ENCODE assay signal across 8 cellular contexts in the genomic region with DNA sequence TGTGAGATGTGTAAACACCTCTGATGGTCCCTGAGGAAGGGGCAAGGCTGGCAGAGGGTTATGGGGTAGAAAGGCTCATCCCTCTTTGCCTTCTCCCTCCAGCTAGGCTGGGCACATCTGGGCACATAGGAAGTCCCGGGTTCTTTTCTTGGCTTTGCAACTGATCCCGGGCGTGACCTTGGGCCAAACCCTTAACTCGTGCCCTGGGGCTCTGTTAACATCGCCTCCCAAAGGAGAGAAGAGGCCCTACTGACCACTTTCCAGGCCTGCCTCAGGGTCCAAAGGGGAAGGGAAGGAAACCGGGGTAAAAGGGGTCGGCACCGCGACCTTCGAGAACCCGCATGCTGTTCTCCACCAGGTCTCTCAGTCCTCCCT. TPM values are rescaled to one million over a fixed set of nuclear protein-coding genes. Genes with fewer than 3 reads are reported as not detected.
A peak's percentile ranks its signal among the peaks of the same experiment; 100 is the strongest.
DNase-seq lines count a peak whose midpoint lies in the region; ATAC-seq and TF ChIP-seq lines count a peak whose summit lies in the region.

No MANE protein-coding gene starts in this region.

- H3K36me3 ChIP-seq in body of pancreas (replicated peaks in 1 of 2; ENCODE audit: insufficient read depth in 1 of 2, low read depth in 2 of 2), result no peaks in the 10 kb centered on the region

- H3K9me3 Mint-ChIP-seq in activated T-cell treated with anti-CD3 and anti-CD28 coated beads, Interleukin-2, amount 50 U/mL, for 4 hours, result no peaks in the 10 kb centered on the region
- H3K9me3 Mint-ChIP-seq in memory B cell (no peaks in the 10 kb centered on the region), type B pancreatic cell (no peaks in the 10 kb centered on the region)

- no peaks in the 10 kb centered on the region for H3K9me3 ChIP-seq in body of pancreas

- peaks cover 38% of the 10 kb centered on the region for H3K4me1 Mint-ChIP-seq in activated T-cell treated with anti-CD3 and anti-CD28 coated beads, Interleukin-2, amount 50 U/mL, for 4 hours (ENCODE audit: low read depth)
- H3K4me1 Mint-ChIP-seq in memory B cell (peaks cover 21% of the 10 kb centered on the region), type B pancreatic cell (ENCODE audit: unreplicated experiment) (peaks cover 14% of the 10 kb centered on the region)

- H3K27me3 Mint-ChIP-seq in activated T-cell treated with anti-CD3 and anti-CD28 coated beads, Interleukin-2, amount 50 U/mL, for 4 hours (ENCODE audit: low read depth), result no peaks in the 10 kb centered on the region
- H3K27me3 Mint-ChIP-seq in memory B cell (no peaks in the 10 kb centered on the region), type B pancreatic cell (peaks cover 21% of the 10 kb centered on the region)

- no peak for TF ChIP-seq CTCF in body of pancreas (IDR thresholded peaks at IDR 0.05)
- TF ChIP-seq CTCF in type B pancreatic cell (conservative IDR thresholded peaks at IDR 0.05), result no peak

- peaks cover 3% of the 10 kb centered on the region for H3K36me3 Mint-ChIP-seq in activated T-cell treated with anti-CD3 and anti-CD28 coated beads, Interleukin-2, amount 50 U/mL, for 4 hours (ENCODE audit: insufficient read depth)
- no peaks in the 10 kb centered on the region for H3K36me3 Mint-ChIP-seq in memory B cell
- H3K36me3 Mint-ChIP-seq in type B pancreatic cell, result no peaks in the 10 kb centered on the region

- TF ChIP-seq POLR2A in body of pancreas (IDR thresholded peaks at IDR 0.05), result no peak

- no peak for ATAC-seq in activated T-cell treated with anti-CD3 and anti-CD28 coated beads, Interleukin-2, amount 50 U/mL, for 4 hours
- no peak for ATAC-seq in body of pancreas
- ATAC-seq in memory B cell (ENCODE audit: low read depth), result no peak
- ATAC-seq in GM19023 (IDR thresholded peaks at IDR 0.05; ENCODE audit: unreplicated experiment), result no peak

- peaks cover 31% of the 10 kb centered on the region for H3K4me1 ChIP-seq in body of pancreas

- H3K27ac ChIP-seq in body of pancreas, result peak overlapping the region in 3 of 4 donors; percentile 69 to 86 (median 85)

- intact Hi-C loops in body of pancreas (cut with DNase I), result no loop called here

- H3K27ac Mint-ChIP-seq in memory B cell, result peak overlapping the region; percentile 50
- no peak overlapping the region for H3K27ac Mint-ChIP-seq in type B pancreatic cell

- peak overlapping the region; percentile 23 to 26 for H3K4me3 ChIP-seq in body of pancreas

- no peak for DNase-seq in activated T-cell treated with anti-CD3 and anti-CD28 coated beads, Interleukin-2, amount 50 U/mL, for 4 hours
- no peak for DNase-seq in activated T-cell treated with anti-CD3 and anti-CD28 coated beads, Interleukin-2, amount 50 U/mL, for 48 hours
- DNase-seq in body of pancreas (no peak), memory B cell (ENCODE audit: low spot score in 2 of 2) (no peak), type B pancreatic cell (ENCODE audit: extremely low spot score, unreplicated experiment) (no peak), KBM-7 (no peak)
- no peak for DNase-seq in stimulated activated CD4-positive, alpha-beta T cell treated with anti-CD3 and anti-CD28 coated beads, Interleukin-4, amount 100 ng/mL, for 4 hours

- H3K27me3 ChIP-seq in body of pancreas, result no peaks in the 10 kb centered on the region

- 4 to 9% methylated on average over 5 to 11 of the region's 11 CpGs for WGBS in body of pancreas, 2 donors

- in situ Hi-C loops in KBM-7 (cut with MboI; ENCODE audit: low pct_unique_long_range_greater_than_20kb, low sequenced_read_pairs), result no loop called here

- H3K4me3 Mint-ChIP-seq in activated T-cell treated with anti-CD3 and anti-CD28 coated beads, Interleukin-2, amount 50 U/mL, for 4 hours, result peak overlapping the region; percentile 55
- H3K4me3 Mint-ChIP-seq in memory B cell, result peak overlapping the region; percentile 93
- peak overlapping the region; percentile 74 for H3K4me3 Mint-ChIP-seq in type B pancreatic cell

RNA-seq across cellular contexts. Expression of gene C3orf18, which starts 0.5 kb away (rescaled TPM):
- 10 to 100 TPM in 1 of 3 donors, 1 to 10 TPM in 2; 6.7 to 11.2 (median 9.0) TPM for total RNA-seq in activated T-cell treated with anti-CD3 and anti-CD28 coated beads, Interleukin-2, amount 50 U/mL, for 4 hours
- total RNA-seq in body of pancreas (10 to 100 TPM in 1 of 2 donors, 1 to 10 TPM in 1; 6.3 to 11.4 TPM), type B pancreatic cell (ENCODE audit: low replicate concordance) (1.9 and 11.9 TPM in 2 replicates)

RNA-seq across cellular contexts. Expression of gene HEMK1, which starts 2.3 kb away (rescaled TPM):
- 10 to 100 TPM; 26.8 to 31.1 (median 27.4) TPM for total RNA-seq in activated T-cell treated with anti-CD3 and anti-CD28 coated beads, Interleukin-2, amount 50 U/mL, for 4 hours
- total RNA-seq in body of pancreas (1 to 10 TPM; 6.7 to 9.6 TPM), type B pancreatic cell (ENCODE audit: low replicate concordance) (20.2 and 29.9 TPM in 2 replicates)

RNA-seq across cellular contexts. Expression of gene CISH, which starts 44.6 kb away (rescaled TPM):
- 100 to 1,000 TPM; 223 to 268 (median 229) TPM for total RNA-seq in activated T-cell treated with anti-CD3 and anti-CD28 coated beads, Interleukin-2, amount 50 U/mL, for 4 hours
- total RNA-seq in body of pancreas (10 to 100 TPM in 1 of 2 donors, 1 to 10 TPM in 1; 4.9 to 19.8 TPM), type B pancreatic cell (ENCODE audit: low replicate concordance) (4.1 and 7.0 TPM in 2 replicates)

RNA-seq across cellular contexts. Expression of gene MAPKAPK3, which starts 50.0 kb away (rescaled TPM):
- total RNA-seq in activated T-cell treated with anti-CD3 and anti-CD28 coated beads, Interleukin-2, amount 50 U/mL, for 4 hours, result 100 to 1,000 TPM; 174 to 225 (median 210) TPM
- total RNA-seq in body of pancreas, result 10 to 100 TPM; 23.6 to 29.3 TPM
- 40.3 and 47.0 TPM in 2 replicates for total RNA-seq in type B pancreatic cell (ENCODE audit: low replicate concordance)

Comparison
In these comparisons a context has a peak if more than half of its experiments do, and no peak if none do; other contexts are left out.
1. RNA of gene CISH, which starts 44.6 kb away (total RNA-seq): 223 to 268 TPM in activated T-cell treated with anti-CD3 and anti-CD28 coated beads, Interleukin-2, amount 50 U/mL, for 4 hours; 4.9 to 19.8 TPM in body of pancreas and 4.1 to 7.0 TPM in type B pancreatic cell; every median in the first group is over 10 times any median in the second.
2. Peak in every context shown above with its lines, with median percentiles within 50 percentile points of each other: H3K4me3 Mint-ChIP-seq.